Comparison of ENCODE assay signal across 1 cellular context in the genomic region with DNA sequence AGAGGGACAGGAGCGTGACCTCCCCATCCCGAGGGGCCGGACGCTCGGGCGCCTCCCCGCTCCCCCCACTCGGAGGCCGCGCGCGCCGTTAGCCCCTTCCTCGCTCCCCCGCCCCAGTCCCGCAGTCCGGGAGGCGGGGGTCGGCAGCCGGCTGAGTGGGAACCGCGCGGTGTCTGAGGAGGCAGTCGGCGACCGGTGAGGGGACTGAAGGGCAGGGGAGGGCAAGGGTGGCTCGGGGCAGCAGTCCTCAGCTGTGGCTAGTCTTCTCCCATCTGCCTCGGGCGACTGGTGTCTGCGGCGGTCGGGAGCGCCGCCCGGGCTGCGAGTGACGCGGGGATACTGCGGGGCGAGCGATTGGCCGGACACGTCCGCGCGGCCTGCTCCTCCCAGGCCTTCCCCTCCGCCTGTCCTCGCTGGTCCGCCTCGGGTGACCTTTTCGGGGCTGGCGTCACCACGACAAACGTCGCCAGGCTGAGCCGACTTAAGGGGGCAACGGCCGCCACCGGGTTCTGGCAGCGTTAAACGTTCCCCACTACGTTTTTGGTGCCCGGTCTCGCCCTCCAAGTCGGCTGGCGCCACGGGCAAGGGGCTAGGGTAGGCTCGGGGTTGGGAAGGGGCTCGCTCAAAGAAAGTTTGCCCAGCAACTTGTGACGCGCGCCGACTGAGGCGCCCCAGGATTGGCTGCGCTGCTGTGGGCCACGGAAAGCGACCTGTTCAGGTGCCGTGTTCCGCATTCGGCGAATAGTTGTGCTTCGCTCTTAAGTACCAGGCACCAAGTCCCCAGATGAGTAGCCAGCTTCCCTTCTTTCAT.
TF ChIP-seq lines count a peak whose summit lies in the region.

No MANE protein-coding gene starts in this region.

TF ChIP-seq in HepG2, 621 proteins besides CTCF, POLR2A, EP300 and RAD21 (continued from another document and continues in another):
- TF ChIP-seq PRDM10 (CRISPR knock-in tag; IDR thresholded peaks at IDR 0.05; ENCODE audit: low read depth) (no peak), PITX1 (CRISPR knock-in tag; IDR thresholded peaks at IDR 0.05) (peak; percentile 42), SAFB2 (CRISPR knock-in tag; IDR thresholded peaks at IDR 0.05; ENCODE audit: borderline replicate concordance, low read depth) (peak; percentile 15; the same call in 1 of the 2 replicates), ZFP41 (CRISPR knock-in tag; IDR thresholded peaks at IDR 0.05; ENCODE audit: borderline replicate concordance) (no peak), AKAP8 (CRISPR knock-in tag; IDR thresholded peaks at IDR 0.05) (no peak), SCMH1 (CRISPR knock-in tag; IDR thresholded peaks at IDR 0.05; ENCODE audit: borderline replicate concordance) (no peak), ZMAT3 (CRISPR knock-in tag; conservative IDR thresholded peaks at IDR 0.05) (no peak), MTF2 (CRISPR knock-in tag; IDR thresholded peaks at IDR 0.05; ENCODE audit: borderline replicate concordance) (no peak), ZNF747 (CRISPR knock-in tag; IDR thresholded peaks at IDR 0.05; ENCODE audit: borderline replicate concordance) (no peak), ZBTB43 (CRISPR knock-in tag; conservative IDR thresholded peaks at IDR 0.05) (peak; percentile 32; the same call in 1 of the 2 replicates), CCDC6 (CRISPR knock-in tag; IDR thresholded peaks at IDR 0.05) (0 out of 2 replicates have a peak, but pooled peaks have one; percentile 20), TCF7L2 (IDR thresholded peaks at IDR 0.05; ENCODE audit: low read depth, low read length) (no peak), ZNF891 (CRISPR knock-in tag; IDR thresholded peaks at IDR 0.05) (0 out of 2 replicates have a peak, but pooled peaks have one; percentile 27), ZBTB3 (CRISPR knock-in tag; IDR thresholded peaks at IDR 0.05; ENCODE audit: borderline replicate concordance, low read depth) (0 out of 2 replicates have a peak, but pooled peaks have one; percentile 46), ZNF207 (IDR thresholded peaks at IDR 0.05; ENCODE audit: borderline replicate concordance) (no peak), ZXDC (CRISPR knock-in tag; IDR thresholded peaks at IDR 0.05) (no peak; the same call in 1 of the 2 replicates), TBP (CRISPR knock-in tag; IDR thresholded peaks at IDR 0.05) (0 out of 2 replicates have a peak, but pooled peaks have one; percentile 15), TOE1 (CRISPR knock-in tag; IDR thresholded peaks at IDR 0.05) (0 out of 2 replicates have a peak, but pooled peaks have one; percentile 44), ZNF782 (CRISPR knock-in tag; IDR thresholded peaks at IDR 0.05; ENCODE audit: borderline replicate concordance) (no peak), ZNF777 (CRISPR knock-in tag; IDR thresholded peaks at IDR 0.05) (peak; percentile 41; the same call in 1 of the 2 replicates), LRRFIP1 (CRISPR knock-in tag; conservative IDR thresholded peaks at IDR 0.05) (no peak), ELF1 (CRISPR knock-in tag; IDR thresholded peaks at IDR 0.05) (0 out of 2 replicates have a peak, but pooled peaks have one; percentile 63)
- TF ChIP-seq, protein P1, sequence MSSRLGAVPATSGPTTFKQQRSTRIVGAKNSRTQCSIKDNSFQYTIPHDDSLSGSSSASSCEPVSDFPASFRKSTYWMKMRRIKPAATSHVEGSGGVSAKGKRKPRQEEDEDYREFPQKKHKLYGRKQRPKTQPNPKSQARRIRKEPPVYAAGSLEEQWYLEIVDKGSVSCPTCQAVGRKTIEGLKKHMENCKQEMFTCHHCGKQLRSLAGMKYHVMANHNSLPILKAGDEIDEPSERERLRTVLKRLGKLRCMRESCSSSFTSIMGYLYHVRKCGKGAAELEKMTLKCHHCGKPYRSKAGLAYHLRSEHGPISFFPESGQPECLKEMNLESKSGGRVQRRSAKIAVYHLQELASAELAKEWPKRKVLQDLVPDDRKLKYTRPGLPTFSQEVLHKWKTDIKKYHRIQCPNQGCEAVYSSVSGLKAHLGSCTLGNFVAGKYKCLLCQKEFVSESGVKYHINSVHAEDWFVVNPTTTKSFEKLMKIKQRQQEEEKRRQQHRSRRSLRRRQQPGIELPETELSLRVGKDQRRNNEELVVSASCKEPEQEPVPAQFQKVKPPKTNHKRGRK (CRISPR knock-in tag; IDR thresholded peaks at IDR 0.05), result peak; percentile 64; the same call in 1 of the 2 replicates
- TF ChIP-seq, protein P2, sequence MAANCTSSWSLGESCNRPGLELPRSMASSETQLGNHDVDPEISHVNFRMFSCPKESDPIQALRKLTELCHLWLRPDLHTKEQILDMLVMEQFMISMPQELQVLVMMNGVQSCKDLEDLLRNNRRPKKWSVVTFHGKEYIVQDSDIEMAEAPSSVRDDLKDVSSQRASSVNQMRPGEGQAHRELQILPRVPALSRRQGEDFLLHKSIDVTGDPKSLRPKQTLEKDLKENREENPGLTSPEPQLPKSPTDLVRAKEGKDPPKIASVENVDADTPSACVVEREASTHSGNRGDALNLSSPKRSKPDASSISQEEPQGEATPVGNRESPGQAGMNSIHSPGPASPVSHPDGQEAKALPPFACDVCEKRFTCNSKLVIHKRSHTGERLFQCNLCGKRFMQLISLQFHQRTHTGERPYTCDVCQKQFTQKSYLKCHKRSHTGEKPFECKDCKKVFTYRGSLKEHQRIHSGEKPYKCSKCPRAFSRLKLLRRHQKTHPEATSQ (CRISPR knock-in tag; IDR thresholded peaks at IDR 0.05; ENCODE audit: borderline replicate concordance), result 0 out of 2 replicates have a peak, but pooled peaks have one; percentile 27
- TF ChIP-seq, protein P3, sequence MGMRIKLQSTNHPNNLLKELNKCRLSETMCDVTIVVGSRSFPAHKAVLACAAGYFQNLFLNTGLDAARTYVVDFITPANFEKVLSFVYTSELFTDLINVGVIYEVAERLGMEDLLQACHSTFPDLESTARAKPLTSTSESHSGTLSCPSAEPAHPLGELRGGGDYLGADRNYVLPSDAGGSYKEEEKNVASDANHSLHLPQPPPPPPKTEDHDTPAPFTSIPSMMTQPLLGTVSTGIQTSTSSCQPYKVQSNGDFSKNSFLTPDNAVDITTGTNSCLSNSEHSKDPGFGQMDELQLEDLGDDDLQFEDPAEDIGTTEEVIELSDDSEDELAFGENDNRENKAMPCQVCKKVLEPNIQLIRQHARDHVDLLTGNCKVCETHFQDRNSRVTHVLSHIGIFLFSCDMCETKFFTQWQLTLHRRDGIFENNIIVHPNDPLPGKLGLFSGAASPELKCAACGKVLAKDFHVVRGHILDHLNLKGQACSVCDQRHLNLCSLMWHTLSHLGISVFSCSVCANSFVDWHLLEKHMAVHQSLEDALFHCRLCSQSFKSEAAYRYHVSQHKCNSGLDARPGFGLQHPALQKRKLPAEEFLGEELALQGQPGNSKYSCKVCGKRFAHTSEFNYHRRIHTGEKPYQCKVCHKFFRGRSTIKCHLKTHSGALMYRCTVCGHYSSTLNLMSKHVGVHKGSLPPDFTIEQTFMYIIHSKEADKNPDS (CRISPR knock-in tag; IDR thresholded peaks at IDR 0.05), result no peak; the same call in 1 of the 2 replicates
- TF ChIP-seq, protein P4, sequence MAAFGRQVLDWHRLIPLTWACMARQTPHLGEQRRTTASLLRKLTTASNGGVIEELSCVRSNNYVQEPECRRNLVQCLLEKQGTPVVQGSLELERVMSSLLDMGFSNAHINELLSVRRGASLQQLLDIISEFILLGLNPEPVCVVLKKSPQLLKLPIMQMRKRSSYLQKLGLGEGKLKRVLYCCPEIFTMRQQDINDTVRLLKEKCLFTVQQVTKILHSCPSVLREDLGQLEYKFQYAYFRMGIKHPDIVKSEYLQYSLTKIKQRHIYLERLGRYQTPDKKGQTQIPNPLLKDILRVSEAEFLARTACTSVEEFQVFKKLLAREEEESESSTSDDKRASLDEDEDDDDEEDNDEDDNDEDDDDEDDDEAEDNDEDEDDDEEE (CRISPR knock-in tag; IDR thresholded peaks at IDR 0.05), result no peak
